In the genomic region with DNA sequence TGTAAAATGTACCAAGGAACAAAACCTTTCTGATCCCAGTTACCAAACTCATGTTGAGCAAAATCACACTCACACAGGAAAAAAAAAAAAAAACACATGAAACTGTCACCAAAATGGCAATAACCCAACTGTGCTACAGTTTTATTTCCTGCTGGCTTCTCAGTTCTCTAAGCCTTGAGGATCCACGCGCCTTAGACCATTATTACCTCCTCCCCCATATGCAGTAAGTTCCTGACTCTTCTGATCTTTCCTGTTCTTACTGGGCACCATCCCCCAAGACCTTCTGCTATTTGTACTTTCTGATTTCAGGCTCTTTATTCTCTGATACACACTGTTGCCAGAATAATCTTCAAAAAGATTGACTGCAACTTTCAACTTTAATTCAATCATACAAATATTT, we compare ENCODE assay signal across 8 cellular contexts.
DNase-seq lines count a peak whose midpoint lies in the region; ATAC-seq, FAIRE-seq and TF ChIP-seq lines count a peak whose summit lies in the region.

No MANE protein-coding gene starts in this region.

- H3K4me1 ChIP-seq in upper lobe of left lung (peaks cover 40 to 53% (median 43%) of the 10 kb centered on the region in 4 donors), small intestine (ENCODE audit: control insufficient read depth in 2 of 2, insufficient read depth in 1 of 2, low read depth in 1 of 2, low read length in 1 of 2) (peaks cover 0 to 16% of the 10 kb centered on the region in 2 donors)

- H3K36me3 ChIP-seq in upper lobe of left lung = peaks cover 0 to 31% (median 6%) of the 10 kb centered on the region in 4 donors
- H3K36me3 ChIP-seq in small intestine (ENCODE audit: control insufficient read depth in 2 of 2, insufficient read depth in 2 of 2, low read length in 2 of 2) = peaks cover 0 to 4% of the 10 kb centered on the region in 2 donors

- no peak for FAIRE-seq in small intestine (lab: Jason Lieb, UNC)

- ATAC-seq in GM18502 (IDR thresholded peaks at IDR 0.05; ENCODE audit: poor library complexity, unreplicated experiment) = peak; percentile 69
- ATAC-seq in HG02970 (IDR thresholded peaks at IDR 0.05; ENCODE audit: low FRiP score, unreplicated experiment) = peak; percentile 34
- ATAC-seq in upper lobe of left lung (ENCODE audit: low FRiP score in 2 of 2) = peak in 1 of 2 donors; percentile 39
- ATAC-seq in GM19463 (IDR thresholded peaks at IDR 0.05; ENCODE audit: unreplicated experiment) = no peak

- TF ChIP-seq EP300 in upper lobe of left lung (IDR thresholded peaks at IDR 0.05) = no peak

- WGBS in upper lobe of left lung, 2 donors = 24 to 30% methylated on average over 2 of the region's 2 CpGs
- 45 to 82% (median 74%) methylated on average over 2 of the region's 2 CpGs for WGBS in small intestine, 3 donors

- H3K27ac ChIP-seq in upper lobe of left lung (peak overlapping the region in 3 of 4 donors; percentile 43 to 68 (median 58)), small intestine (ENCODE audit: low read depth in 1 of 2, low read length in 1 of 2) (peak overlapping the region in 1 of 2 donors; percentile 72)

- DNase-seq in left kidney (ENCODE audit: low read depth, low spot score) (peak; percentile 65), upper lobe of left lung (no peak), small intestine (no peak), DMS79 treated with DMSO at 0.1 percent for 48 hours (lab: John Stamatoyannopoulos, UW) (no peak)

- TF ChIP-seq CTCF in WI38 (IDR thresholded peaks at IDR 0.05; ENCODE audit: low read depth, low read length) = no peak
- no peak for TF ChIP-seq CTCF in upper lobe of left lung (IDR thresholded peaks at IDR 0.05)

- no peaks in the 10 kb centered on the region for H3K9me3 ChIP-seq in upper lobe of left lung
- no peaks in the 10 kb centered on the region for H3K9me3 ChIP-seq in small intestine (ENCODE audit: control insufficient read depth, low read depth)

- H3K4me3 ChIP-seq in WI38 (ENCODE audit: low read depth, low read length) (0 out of 2 replicates have a peak overlapping the region, but pooled peaks have one; percentile 2), upper lobe of left lung (no peak overlapping the region), small intestine (ENCODE audit: low read depth in 1 of 2, low read length in 2 of 2) (no peak overlapping the region)

- TF ChIP-seq POLR2A in upper lobe of left lung (IDR thresholded peaks at IDR 0.05) = no peak

- H3K27me3 ChIP-seq in upper lobe of left lung (no peaks in the 10 kb centered on the region), small intestine (ENCODE audit: control insufficient read depth in 2 of 2, insufficient read depth in 2 of 2, low read length in 2 of 2) (no peaks in the 10 kb centered on the region)
